In the genomic region with DNA sequence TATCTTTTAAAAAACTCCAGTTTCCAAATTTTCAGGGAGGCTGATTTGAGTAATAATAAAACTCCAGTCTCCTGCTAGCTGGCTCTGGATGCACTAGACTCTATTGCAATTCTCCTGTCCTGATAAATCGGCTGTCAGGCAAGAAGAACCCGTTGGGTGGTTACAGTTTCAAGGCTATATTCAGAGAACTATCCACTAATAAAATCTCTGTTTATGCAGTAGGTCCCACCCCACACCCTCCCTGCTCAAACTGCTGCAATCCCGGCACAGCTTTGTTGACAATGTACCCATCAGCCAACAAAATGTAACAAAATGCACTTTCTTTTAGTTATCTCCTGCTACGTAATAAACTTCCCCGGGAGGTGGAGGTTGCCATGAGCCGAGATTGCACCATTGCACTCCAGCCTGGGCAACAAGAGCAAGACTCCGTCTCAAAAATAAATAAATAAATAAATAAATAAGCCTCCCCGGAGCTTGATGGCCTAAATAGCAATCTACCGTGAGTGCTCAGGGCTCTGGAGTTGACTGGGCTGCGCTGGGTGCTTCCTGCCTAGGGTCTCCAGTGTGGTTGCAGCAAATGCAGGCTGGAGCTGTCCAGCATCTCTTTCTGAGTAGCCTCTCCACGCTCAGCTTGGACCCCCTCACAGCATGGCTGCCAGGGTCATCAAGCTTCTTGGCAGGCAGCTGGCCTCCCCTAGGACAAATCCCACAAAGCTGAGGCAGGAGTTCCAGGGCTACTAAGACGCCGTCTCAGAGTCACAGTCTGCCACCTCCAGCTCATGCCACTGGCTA, we compare ENCODE assay signal across 1 cellular context.
TF ChIP-seq lines count a peak whose summit lies in the region.

No MANE protein-coding gene starts in this region.

TF ChIP-seq in H1, 55 proteins besides CTCF, POLR2A, EP300 and RAD21:
- no peak for TF ChIP-seq YY1 (IDR thresholded peaks at IDR 0.05; ENCODE audit: low read depth, low read length)
- no peak for TF ChIP-seq CHD1 (IDR thresholded peaks at IDR 0.05; ENCODE audit: low read depth, low read length)
- no peak for TF ChIP-seq POLR2AphosphoS5 (IDR thresholded peaks at IDR 0.05; ENCODE audit: low read depth, low read length)
- TF ChIP-seq GABPA (IDR thresholded peaks at IDR 0.05; ENCODE audit: borderline replicate concordance, insufficient read depth, low read length), result no peak
- TF ChIP-seq, protein P1, sequence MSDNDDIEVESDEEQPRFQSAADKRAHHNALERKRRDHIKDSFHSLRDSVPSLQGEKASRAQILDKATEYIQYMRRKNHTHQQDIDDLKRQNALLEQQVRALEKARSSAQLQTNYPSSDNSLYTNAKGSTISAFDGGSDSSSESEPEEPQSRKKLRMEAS (IDR thresholded peaks at IDR 0.05), result no peak
- no peak for TF ChIP-seq RNF2 (IDR thresholded peaks at IDR 0.05; ENCODE audit: borderline replicate concordance, low read depth, low read length, missing control alignments, poor library complexity, severe bottlenecking)
- no peak for TF ChIP-seq JUN (IDR thresholded peaks at IDR 0.05; ENCODE audit: low read depth, low read length)
- no peak for TF ChIP-seq TBP (IDR thresholded peaks at IDR 0.05; ENCODE audit: low read depth, low read length)
- no peak for TF ChIP-seq GTF2F1 (IDR thresholded peaks at IDR 0.05; ENCODE audit: borderline replicate concordance, low read depth, low read length)
- TF ChIP-seq TAF1 (IDR thresholded peaks at IDR 0.05; ENCODE audit: low read depth, low read length), result no peak
- no peak for TF ChIP-seq RBBP5 (IDR thresholded peaks at IDR 0.05; ENCODE audit: borderline replicate concordance, low read depth, low read length)
- no peak for TF ChIP-seq CBX5 (IDR thresholded peaks at IDR 0.05; ENCODE audit: low read depth, low read length)
- no peak for TF ChIP-seq CHD2 (IDR thresholded peaks at IDR 0.05; ENCODE audit: low read length)
- TF ChIP-seq TCF12 (IDR thresholded peaks at IDR 0.05; ENCODE audit: low read depth, low read length), result no peak
- no peak for TF ChIP-seq KDM4A (IDR thresholded peaks at IDR 0.05; ENCODE audit: low read depth, low read length, severe bottlenecking)
- TF ChIP-seq EZH2 (IDR thresholded peaks at IDR 0.05; ENCODE audit: low read depth, low read length, severe bottlenecking), result no peak
- no peak for TF ChIP-seq KDM5A (IDR thresholded peaks at IDR 0.05; ENCODE audit: low read length)
- no peak for TF ChIP-seq CREB1 (IDR thresholded peaks at IDR 0.05)
- TF ChIP-seq, protein P2, sequence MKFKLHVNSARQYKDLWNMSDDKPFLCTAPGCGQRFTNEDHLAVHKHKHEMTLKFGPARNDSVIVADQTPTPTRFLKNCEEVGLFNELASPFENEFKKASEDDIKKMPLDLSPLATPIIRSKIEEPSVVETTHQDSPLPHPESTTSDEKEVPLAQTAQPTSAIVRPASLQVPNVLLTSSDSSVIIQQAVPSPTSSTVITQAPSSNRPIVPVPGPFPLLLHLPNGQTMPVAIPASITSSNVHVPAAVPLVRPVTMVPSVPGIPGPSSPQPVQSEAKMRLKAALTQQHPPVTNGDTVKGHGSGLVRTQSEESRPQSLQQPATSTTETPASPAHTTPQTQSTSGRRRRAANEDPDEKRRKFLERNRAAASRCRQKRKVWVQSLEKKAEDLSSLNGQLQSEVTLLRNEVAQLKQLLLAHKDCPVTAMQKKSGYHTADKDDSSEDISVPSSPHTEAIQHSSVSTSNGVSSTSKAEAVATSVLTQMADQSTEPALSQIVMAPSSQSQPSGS (IDR thresholded peaks at IDR 0.05; ENCODE audit: low read length), result no peak
TF ChIP-seq in H1: peak in this region for 0.
